ENCODE assay signal across 1 cellular context in the genomic region with DNA sequence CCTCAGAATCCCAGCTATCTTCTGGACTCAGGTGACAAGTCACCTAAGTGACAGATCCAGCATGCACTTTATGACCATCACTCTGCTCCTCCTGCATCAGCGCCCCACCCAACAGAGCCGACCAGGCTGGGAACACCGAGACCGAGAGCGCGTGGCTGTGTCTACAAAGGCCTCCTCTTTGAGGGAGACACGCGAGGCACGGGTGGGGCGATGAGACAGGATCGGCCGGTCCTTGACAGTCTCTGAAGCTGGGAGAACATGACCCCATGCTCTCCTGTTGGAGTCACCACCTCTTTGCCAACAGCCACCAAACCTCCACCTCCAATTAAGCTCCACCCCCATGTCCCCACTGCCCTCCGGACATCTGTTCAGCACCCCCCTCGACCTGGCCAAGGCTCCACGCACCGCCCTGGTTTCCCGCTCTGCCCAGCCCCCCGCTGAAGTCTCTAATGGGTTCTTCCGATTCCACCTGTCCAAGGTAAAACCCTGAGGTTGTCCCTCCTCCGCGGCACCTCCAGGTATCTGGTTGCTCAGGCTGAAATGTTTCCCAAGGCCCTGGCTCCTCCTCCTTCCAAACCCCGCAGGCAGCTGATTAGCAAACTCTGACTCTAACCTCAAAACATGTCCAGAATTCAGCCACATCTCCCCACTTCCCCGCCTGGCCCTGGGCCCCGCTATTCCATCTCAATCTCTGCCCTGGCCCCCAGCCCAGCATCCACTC.
TF ChIP-seq lines count a peak whose summit lies in the region.

No MANE protein-coding gene starts in this region.

TF ChIP-seq in HepG2, 621 proteins besides CTCF, POLR2A, EP300 and RAD21 (continued from another document):
- TF ChIP-seq, protein P1, sequence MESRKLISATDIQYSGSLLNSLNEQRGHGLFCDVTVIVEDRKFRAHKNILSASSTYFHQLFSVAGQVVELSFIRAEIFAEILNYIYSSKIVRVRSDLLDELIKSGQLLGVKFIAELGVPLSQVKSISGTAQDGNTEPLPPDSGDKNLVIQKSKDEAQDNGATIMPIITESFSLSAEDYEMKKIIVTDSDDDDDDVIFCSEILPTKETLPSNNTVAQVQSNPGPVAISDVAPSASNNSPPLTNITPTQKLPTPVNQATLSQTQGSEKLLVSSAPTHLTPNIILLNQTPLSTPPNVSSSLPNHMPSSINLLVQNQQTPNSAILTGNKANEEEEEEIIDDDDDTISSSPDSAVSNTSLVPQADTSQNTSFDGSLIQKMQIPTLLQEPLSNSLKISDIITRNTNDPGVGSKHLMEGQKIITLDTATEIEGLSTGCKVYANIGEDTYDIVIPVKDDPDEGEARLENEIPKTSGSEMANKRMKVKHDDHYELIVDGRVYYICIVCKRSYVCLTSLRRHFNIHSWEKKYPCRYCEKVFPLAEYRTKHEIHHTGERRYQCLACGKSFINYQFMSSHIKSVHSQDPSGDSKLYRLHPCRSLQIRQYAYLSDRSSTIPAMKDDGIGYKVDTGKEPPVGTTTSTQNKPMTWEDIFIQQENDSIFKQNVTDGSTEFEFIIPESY (CRISPR knock-in tag; IDR thresholded peaks at IDR 0.05) = 0 out of 2 replicates have a peak, but pooled peaks have one; percentile 18
- TF ChIP-seq, protein P2, sequence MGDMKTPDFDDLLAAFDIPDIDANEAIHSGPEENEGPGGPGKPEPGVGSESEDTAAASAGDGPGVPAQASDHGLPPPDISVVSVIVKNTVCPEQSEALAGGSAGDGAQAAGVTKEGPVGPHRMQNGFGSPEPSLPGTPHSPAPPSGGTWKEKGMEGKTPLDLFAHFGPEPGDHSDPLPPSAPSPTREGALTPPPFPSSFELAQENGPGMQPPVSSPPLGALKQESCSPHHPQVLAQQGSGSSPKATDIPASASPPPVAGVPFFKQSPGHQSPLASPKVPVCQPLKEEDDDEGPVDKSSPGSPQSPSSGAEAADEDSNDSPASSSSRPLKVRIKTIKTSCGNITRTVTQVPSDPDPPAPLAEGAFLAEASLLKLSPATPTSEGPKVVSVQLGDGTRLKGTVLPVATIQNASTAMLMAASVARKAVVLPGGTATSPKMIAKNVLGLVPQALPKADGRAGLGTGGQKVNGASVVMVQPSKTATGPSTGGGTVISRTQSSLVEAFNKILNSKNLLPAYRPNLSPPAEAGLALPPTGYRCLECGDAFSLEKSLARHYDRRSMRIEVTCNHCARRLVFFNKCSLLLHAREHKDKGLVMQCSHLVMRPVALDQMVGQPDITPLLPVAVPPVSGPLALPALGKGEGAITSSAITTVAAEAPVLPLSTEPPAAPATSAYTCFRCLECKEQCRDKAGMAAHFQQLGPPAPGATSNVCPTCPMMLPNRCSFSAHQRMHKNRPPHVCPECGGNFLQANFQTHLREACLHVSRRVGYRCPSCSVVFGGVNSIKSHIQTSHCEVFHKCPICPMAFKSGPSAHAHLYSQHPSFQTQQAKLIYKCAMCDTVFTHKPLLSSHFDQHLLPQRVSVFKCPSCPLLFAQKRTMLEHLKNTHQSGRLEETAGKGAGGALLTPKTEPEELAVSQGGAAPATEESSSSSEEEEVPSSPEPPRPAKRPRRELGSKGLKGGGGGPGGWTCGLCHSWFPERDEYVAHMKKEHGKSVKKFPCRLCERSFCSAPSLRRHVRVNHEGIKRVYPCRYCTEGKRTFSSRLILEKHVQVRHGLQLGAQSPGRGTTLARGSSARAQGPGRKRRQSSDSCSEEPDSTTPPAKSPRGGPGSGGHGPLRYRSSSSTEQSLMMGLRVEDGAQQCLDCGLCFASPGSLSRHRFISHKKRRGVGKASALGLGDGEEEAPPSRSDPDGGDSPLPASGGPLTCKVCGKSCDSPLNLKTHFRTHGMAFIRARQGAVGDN (CRISPR knock-in tag; IDR thresholded peaks at IDR 0.05) = peak; percentile 22; the same call in 1 of the 2 replicates
